12 cellular contexts compared by ENCODE assay signal in genomic region chr12:67070604-67071003, GRCh38.
DNase-seq lines count a peak whose midpoint lies in the region; ATAC-seq and TF ChIP-seq lines count a peak whose summit lies in the region.
"Had no signal": no experiment of that assay in that cellular context is flagged by ENCODE, and none has a peak within 500 bp of the region (broad histone marks: within the 10 kb centered on the region; RNA-seq: fewer than 3 reads in every experiment).

No MANE protein-coding gene starts in this region.

- H3K9me2 ChIP-seq in hepatocyte (replicated peaks; ENCODE audit: insufficient read depth): no peaks in the 10 kb centered on the region

- no peak for ATAC-seq in GM18502 (IDR thresholded peaks at IDR 0.05; ENCODE audit: poor library complexity, unreplicated experiment)
- ATAC-seq: psoas muscle had no signal

- no peak for DNase-seq in activated naive CD4-positive, alpha-beta T cell (lab: John Stamatoyannopoulos, UW)
- DNase-seq in hepatocyte (ENCODE audit: low spot score) (no peak), progenitor cell of endocrine pancreas (ENCODE audit: low spot score, unreplicated experiment) (no peak), NCI-H2081 (lab: John Stamatoyannopoulos, UW) (no peak), NCI-H2171 treated with DMSO at 0.1 percent for 48 hours (lab: John Stamatoyannopoulos, UW) (no peak)
- DNase-seq: BE2C, dermis blood vessel endothelial cell, NCI-H1417, psoas muscle had no signal

- H2AFZ ChIP-seq in hepatocyte: no peak overlapping the region

- no peaks in the 10 kb centered on the region for H3K9me3 ChIP-seq in HUES64 (ENCODE audit: insufficient read depth, low read depth, low read length)
- H3K9me3 ChIP-seq in hepatocyte (ENCODE audit: low read depth): no peaks in the 10 kb centered on the region
- H3K9me3 ChIP-seq: BE2C, psoas muscle had no signal

- peaks cover 2% of the 10 kb centered on the region for H3K36me3 Mint-ChIP-seq in activated naive CD4-positive, alpha-beta T cell treated with anti-CD3 and anti-CD28 coated beads, Interleukin-2, amount 50 U/mL, for 24 hours
- no peaks in the 10 kb centered on the region for H3K36me3 Mint-ChIP-seq in progenitor cell of endocrine pancreas (ENCODE audit: insufficient read depth)

- H3K4me1 ChIP-seq in HUES64 (ENCODE audit: insufficient read depth, low read length): peaks cover 11% of the 10 kb centered on the region; the same call in 1 of the 2 replicates
- peaks cover 13% of the 10 kb centered on the region for H3K4me1 ChIP-seq in hepatocyte (ENCODE audit: insufficient read depth)
- H3K4me1 ChIP-seq: BE2C, psoas muscle had no signal

- H3K4me2 ChIP-seq in hepatocyte: peak overlapping the region; percentile 95

- H3K9me3 Mint-ChIP-seq in activated naive CD4-positive, alpha-beta T cell treated with anti-CD3 and anti-CD28 coated beads, Interleukin-2, amount 50 U/mL, for 24 hours: no peaks in the 10 kb centered on the region
- H3K9me3 Mint-ChIP-seq in progenitor cell of endocrine pancreas (ENCODE audit: low read depth): no peaks in the 10 kb centered on the region

- no peak overlapping the region for H3K27ac ChIP-seq in HUES64 (ENCODE audit: low read depth, low read length)
- no peak overlapping the region for H3K27ac ChIP-seq in hepatocyte
- H3K27ac ChIP-seq: psoas muscle had no signal

- H3K4me1 Mint-ChIP-seq in activated naive CD4-positive, alpha-beta T cell treated with anti-CD3 and anti-CD28 coated beads, Interleukin-2, amount 50 U/mL, for 24 hours: peaks cover 50% of the 10 kb centered on the region
- H3K4me1 Mint-ChIP-seq in progenitor cell of endocrine pancreas (ENCODE audit: low read depth): peaks cover 20% of the 10 kb centered on the region

- H3K27me3 Mint-ChIP-seq in activated naive CD4-positive, alpha-beta T cell treated with anti-CD3 and anti-CD28 coated beads, Interleukin-2, amount 50 U/mL, for 24 hours: no peaks in the 10 kb centered on the region
- peaks cover 12% of the 10 kb centered on the region for H3K27me3 Mint-ChIP-seq in progenitor cell of endocrine pancreas

- no peaks in the 10 kb centered on the region for H3K36me3 ChIP-seq in HUES64 (ENCODE audit: insufficient read depth, low read length)
- H3K36me3 ChIP-seq in hepatocyte (replicated peaks; ENCODE audit: insufficient read depth, low read depth): no peaks in the 10 kb centered on the region
- H3K36me3 ChIP-seq: BE2C had no signal

- TF ChIP-seq CTCF in hepatocyte (IDR thresholded peaks at IDR 0.05; ENCODE audit: poor library complexity) (no peak), progenitor cell of endocrine pancreas (IDR thresholded peaks at IDR 0.05; ENCODE audit: unreplicated experiment) (no peak)

- no peak overlapping the region for H3K9ac ChIP-seq in HUES64 (ENCODE audit: low read depth, low read length)

- H3K27me3 ChIP-seq in HUES64 (ENCODE audit: insufficient read depth, low read length) (peaks cover 24% of the 10 kb centered on the region), hepatocyte (peaks cover 7% of the 10 kb centered on the region)

- peak overlapping the region; percentile 95 for H3K27ac Mint-ChIP-seq in activated naive CD4-positive, alpha-beta T cell treated with anti-CD3 and anti-CD28 coated beads, Interleukin-2, amount 50 U/mL, for 24 hours
- peak overlapping the region; percentile 95 for H3K27ac Mint-ChIP-seq in progenitor cell of endocrine pancreas

- peaks cover 21% of the 10 kb centered on the region for H3K79me2 ChIP-seq in hepatocyte

- H4K20me1 ChIP-seq in hepatocyte (ENCODE audit: insufficient read depth, poor library complexity, severe bottlenecking): peaks cover 3% of the 10 kb centered on the region

- 84% methylated on average over 4 of the region's 4 CpGs for WGBS in HUES64
- WGBS in hepatocyte (ENCODE audit: low lambda C conversion rate, missing lambda C conversion rate): 79% methylated on average over 4 of the region's 4 CpGs

- peak overlapping the region; percentile 88 for H3K4me3 Mint-ChIP-seq in activated naive CD4-positive, alpha-beta T cell treated with anti-CD3 and anti-CD28 coated beads, Interleukin-2, amount 50 U/mL, for 24 hours
- peak overlapping the region; percentile 90 for H3K4me3 Mint-ChIP-seq in progenitor cell of endocrine pancreas (ENCODE audit: low read depth)

- H3K4me3 ChIP-seq in HUES64 (ENCODE audit: low read length): peak overlapping the region; percentile 64
- no peak overlapping the region for H3K4me3 ChIP-seq in hepatocyte
